28 cellular contexts compared by ENCODE assay signal in genomic region chr21:34120867-34121266, GRCh38.
"Had no signal": no experiment of that assay in that cellular context is flagged by ENCODE, and none has a peak within 500 bp of the region (broad histone marks: within the 10 kb centered on the region; RNA-seq: fewer than 3 reads in every experiment).

No MANE protein-coding gene starts in this region.

- DNase-seq: activated CD4-positive, alpha-beta memory T cell treated with anti-CD3 and anti-CD28 coated beads for 36 hours; activated CD4-positive, alpha-beta T cell treated with anti-CD3 and anti-CD28 coated beads for 36 hours; activated CD4-positive, alpha-beta T cell treated with anti-CD3 and anti-CD28 coated beads, Interleukin-2, amount 10 ng/mL, durations not matched to agents 24 days and 14 days; activated CD4-positive, CD25-positive, alpha-beta regulatory T cell; activated CD4-positive, CD25-positive, alpha-beta regulatory T cell treated with anti-CD3 and anti-CD28 coated beads, Interleukin-2, amount 50 U/mL, for 72 hours; activated CD8-positive, alpha-beta memory T cell treated with anti-CD3 and anti-CD28 coated beads, Interleukin-2, amount 10 ng/mL, durations not matched to agents 7 days and 5 days; activated CD8-positive, alpha-beta memory T cell treated with anti-CD3 and anti-CD28 coated beads, Interleukin-2, amount 50 U/mL, for 4 hours; activated CD8-positive, alpha-beta T cell treated with anti-CD3 and anti-CD28 coated beads, Interleukin-2, amount 10 ng/mL, durations not matched to agents 7 days and 5 days; activated gamma-delta T cell; activated naive CD4-positive, alpha-beta T cell; activated naive CD4-positive, alpha-beta T cell treated with anti-CD3 and anti-CD28 coated beads, Interleukin-2, amount 10 ng/mL, durations not matched to agents 7 days and 5 days; activated naive CD8-positive, alpha-beta T cell treated with anti-CD3 and anti-CD28 coated beads, Interleukin-2, amount 10 ng/mL, durations not matched to agents 7 days and 5 days; activated T-cell treated with anti-CD3 and anti-CD28 coated beads, Interleukin-2, amount 50 U/mL, for 1 hour; activated T-cell treated with anti-CD3 and anti-CD28 coated beads, Interleukin-2, amount 50 U/mL, for 48 hours; dorsolateral prefrontal cortex; effector memory CD4-positive, alpha-beta T cell; endodermal cell; foreskin fibroblast; T-helper 2 cell had no signal

- H3K4me3 Mint-ChIP-seq: activated CD4-positive, alpha-beta memory T cell treated with anti-CD3 and anti-CD28 coated beads for 36 hours; activated CD4-positive, alpha-beta T cell treated with anti-CD3 and anti-CD28 coated beads for 36 hours; activated CD4-positive, alpha-beta T cell treated with anti-CD3 and anti-CD28 coated beads, Interleukin-2, amount 10 ng/mL, durations not matched to agents 24 days and 14 days; activated CD8-positive, alpha-beta memory T cell treated with anti-CD3 and anti-CD28 coated beads, Interleukin-2, amount 10 ng/mL, durations not matched to agents 7 days and 5 days; activated CD8-positive, alpha-beta T cell treated with anti-CD3 and anti-CD28 coated beads, Interleukin-2, amount 10 ng/mL, durations not matched to agents 7 days and 5 days; activated naive CD4-positive, alpha-beta T cell treated with anti-CD3 and anti-CD28 coated beads, Interleukin-2, amount 10 ng/mL, durations not matched to agents 7 days and 5 days; activated naive CD8-positive, alpha-beta T cell treated with anti-CD3 and anti-CD28 coated beads, Interleukin-2, amount 10 ng/mL, durations not matched to agents 7 days and 5 days; activated T-helper 1 cell treated with anti-CD3 and anti-CD28 coated beads, Interleukin-12 subunit alpha, Interleukin-12 subunit beta, Interleukin-2, Interleukin-4 antibody, amounts not matched to agents 30 ng/mL and 10 ng/mL and 1 ng/mL, durations not matched to agents 14 hours and 24 hours and 36 hours; brain; central memory CD8-positive, alpha-beta T cell; dendritic cell treated with granulocyte-macrophage colony-stimulating factor and Interleukin-4, amounts not matched to agents 40 ng/mL and 50 ng/mL, for 4 days; endodermal cell had no signal

- H3K27ac ChIP-seq: breast epithelium, coronary artery had no signal

- H3K9me3 ChIP-seq: ascending aorta, breast epithelium had no signal

- ATAC-seq: activated CD4-positive, alpha-beta T cell treated with anti-CD3 and anti-CD28 coated beads for 36 hours; activated CD8-positive, alpha-beta memory T cell treated with anti-CD3 and anti-CD28 coated beads, Interleukin-2, amount 10 ng/mL, durations not matched to agents 7 days and 5 days; activated CD8-positive, alpha-beta T cell treated with anti-CD3 and anti-CD28 coated beads, Interleukin-2, amount 10 ng/mL, durations not matched to agents 7 days and 5 days; activated naive CD4-positive, alpha-beta T cell treated with anti-CD3 and anti-CD28 coated beads, Interleukin-2, amount 50 U/mL, for 72 hours; esophagus mucosa had no signal

- H3K27me3 Mint-ChIP-seq: activated CD4-positive, alpha-beta memory T cell treated with anti-CD3 and anti-CD28 coated beads for 36 hours; activated CD4-positive, alpha-beta T cell treated with anti-CD3 and anti-CD28 coated beads for 36 hours; activated CD4-positive, alpha-beta T cell treated with anti-CD3 and anti-CD28 coated beads, Interleukin-2, amount 10 ng/mL, durations not matched to agents 24 days and 14 days; activated CD8-positive, alpha-beta memory T cell treated with anti-CD3 and anti-CD28 coated beads, Interleukin-2, amount 10 ng/mL, durations not matched to agents 7 days and 5 days; activated naive CD4-positive, alpha-beta T cell treated with anti-CD3 and anti-CD28 coated beads, Interleukin-2, amount 10 ng/mL, durations not matched to agents 7 days and 5 days; activated naive CD8-positive, alpha-beta T cell treated with anti-CD3 and anti-CD28 coated beads, Interleukin-2, amount 10 ng/mL, durations not matched to agents 7 days and 5 days; brain; central memory CD8-positive, alpha-beta T cell; dendritic cell treated with granulocyte-macrophage colony-stimulating factor and Interleukin-4, amounts not matched to agents 40 ng/mL and 50 ng/mL, for 4 days had no signal

- H3K9me3 Mint-ChIP-seq: activated naive CD4-positive, alpha-beta T cell treated with anti-CD3 and anti-CD28 coated beads, Interleukin-2, amount 10 ng/mL, durations not matched to agents 7 days and 5 days; central memory CD8-positive, alpha-beta T cell; dendritic cell treated with granulocyte-macrophage colony-stimulating factor and Interleukin-4, amounts not matched to agents 40 ng/mL and 50 ng/mL, for 4 days had no signal

- H3K4me1 Mint-ChIP-seq: activated CD8-positive, alpha-beta memory T cell treated with anti-CD3 and anti-CD28 coated beads, Interleukin-2, amount 10 ng/mL, durations not matched to agents 7 days and 5 days; endodermal cell had no signal

- H3K4me3 ChIP-seq: ascending aorta, breast epithelium, coronary artery, dorsolateral prefrontal cortex had no signal

- H3K36me3 ChIP-seq: breast epithelium had no signal

- H3K27ac Mint-ChIP-seq: activated CD4-positive, alpha-beta memory T cell treated with anti-CD3 and anti-CD28 coated beads for 36 hours; activated CD4-positive, alpha-beta T cell treated with anti-CD3 and anti-CD28 coated beads for 36 hours; activated CD4-positive, alpha-beta T cell treated with anti-CD3 and anti-CD28 coated beads, Interleukin-2, amount 10 ng/mL, durations not matched to agents 24 days and 14 days; activated CD8-positive, alpha-beta memory T cell treated with anti-CD3 and anti-CD28 coated beads, Interleukin-2, amount 10 ng/mL, durations not matched to agents 7 days and 5 days; activated CD8-positive, alpha-beta T cell treated with anti-CD3 and anti-CD28 coated beads, Interleukin-2, amount 10 ng/mL, durations not matched to agents 7 days and 5 days; activated naive CD4-positive, alpha-beta T cell treated with anti-CD3 and anti-CD28 coated beads, Interleukin-2, amount 10 ng/mL, durations not matched to agents 7 days and 5 days; activated naive CD4-positive, alpha-beta T cell treated with anti-CD3 and anti-CD28 coated beads, Interleukin-2, amount 50 U/mL, for 72 hours; activated naive CD8-positive, alpha-beta T cell treated with anti-CD3 and anti-CD28 coated beads, Interleukin-2, amount 10 ng/mL, durations not matched to agents 7 days and 5 days; activated T-helper 1 cell treated with anti-CD3 and anti-CD28 coated beads, Interleukin-12 subunit alpha, Interleukin-12 subunit beta, Interleukin-2, Interleukin-4 antibody, amounts not matched to agents 30 ng/mL and 10 ng/mL and 1 ng/mL, durations not matched to agents 14 hours and 24 hours and 36 hours; brain; dendritic cell treated with granulocyte-macrophage colony-stimulating factor and Interleukin-4, amounts not matched to agents 40 ng/mL and 50 ng/mL, for 4 days; endodermal cell had no signal

- H3K4me1 ChIP-seq: breast epithelium had no signal

- H3K27me3 ChIP-seq: ascending aorta, breast epithelium, dorsolateral prefrontal cortex had no signal
